ENCODE assay signal across 16 cellular contexts in genomic region chr6:167648506-167649278, GRCh38.
DNase-seq lines count a peak whose midpoint lies in the region; ATAC-seq and TF ChIP-seq lines count a peak whose summit lies in the region.
"Had no signal": no experiment of that assay in that cellular context is flagged by ENCODE, and none has a peak within 500 bp of the region (broad histone marks: within the 10 kb centered on the region; RNA-seq: fewer than 3 reads in every experiment).

No MANE protein-coding gene starts in this region.

- H3K27me3 ChIP-seq in neural progenitor cell: no peaks in the 10 kb centered on the region
- H3K27me3 ChIP-seq: BE2C had no signal

- H3K27ac Mint-ChIP-seq in neural progenitor cell: peak overlapping the region; percentile 99
- H3K27ac Mint-ChIP-seq: CD14-positive monocyte; CD8-positive, alpha-beta T cell had no signal

- no peaks in the 10 kb centered on the region for H3K36me3 Mint-ChIP-seq in neural progenitor cell
- H3K36me3 Mint-ChIP-seq: CD14-positive monocyte; CD8-positive, alpha-beta T cell had no signal

- no peak overlapping the region for H2AFZ ChIP-seq in neural progenitor cell (replicated peaks)

- H3K4me3 ChIP-seq in neural progenitor cell: no peak overlapping the region
- H3K4me3 ChIP-seq: A549 had no signal

- peaks cover 13% of the 10 kb centered on the region for H3F3A ChIP-seq in neural progenitor cell (ENCODE audit: low read depth)

- H3K36me3 ChIP-seq in neural progenitor cell: no peaks in the 10 kb centered on the region
- H3K36me3 ChIP-seq: BE2C had no signal

- TF ChIP-seq CTCF in neural progenitor cell (IDR thresholded peaks at IDR 0.05): no peak

- peak; percentile 78 for ATAC-seq in left lobe of liver
- no peak for ATAC-seq in GM21717 (IDR thresholded peaks at IDR 0.05; ENCODE audit: unreplicated experiment)
- ATAC-seq: A549; CD8-positive, alpha-beta T cell had no signal

- no peak overlapping the region for H3K4me2 ChIP-seq in neural progenitor cell
- H3K4me2 ChIP-seq: A549 had no signal

- no peak overlapping the region for H3K4me3 Mint-ChIP-seq in neural progenitor cell
- H3K4me3 Mint-ChIP-seq: CD14-positive monocyte; CD8-positive, alpha-beta T cell had no signal

- no peaks in the 10 kb centered on the region for H3K79me2 ChIP-seq in neural progenitor cell (ENCODE audit: low read depth)

- DNase-seq in dermis microvascular lymphatic vessel endothelial cell (ENCODE audit: low read depth in 2 of 2) (peak; percentile 62 to 69), left lobe of liver (ENCODE audit: low spot score) (peak; percentile 68), neural progenitor cell (ENCODE audit: low spot score) (no peak), DMS79 (lab: John Stamatoyannopoulos, UW) (no peak)
- no peak for DNase-seq in stimulated activated CD4-positive, alpha-beta T cell treated with anti-CD3 and anti-CD28 coated beads, Interleukin-1b, Interleukin-23, amount 100 ng/mL, for 48 hours
- DNase-seq: BE2C; CD8-positive, alpha-beta T cell; COR-L47; DMS153; DND-41; GF-D8; H7 had no signal

- H3K4me1 Mint-ChIP-seq in neural progenitor cell: peaks cover 45% of the 10 kb centered on the region
- H3K4me1 Mint-ChIP-seq: CD14-positive monocyte had no signal

- H3K9me3 Mint-ChIP-seq in neural progenitor cell: peaks cover 13% of the 10 kb centered on the region
- H3K9me3 Mint-ChIP-seq: CD8-positive, alpha-beta T cell had no signal

- no peak overlapping the region for H3K9ac ChIP-seq in neural progenitor cell

- no peaks in the 10 kb centered on the region for H4K20me1 ChIP-seq in neural progenitor cell (ENCODE audit: low read depth)

- peaks cover 6% of the 10 kb centered on the region for H3K27me3 Mint-ChIP-seq in neural progenitor cell (ENCODE audit: insufficient read depth, low read depth)

- no peaks in the 10 kb centered on the region for H3K9me3 ChIP-seq in neural progenitor cell (ENCODE audit: low read depth)
- H3K9me3 ChIP-seq: A549, BE2C had no signal

- H3K4me1 ChIP-seq in neural progenitor cell: peaks cover 24% of the 10 kb centered on the region
- H3K4me1 ChIP-seq: A549, BE2C had no signal

- no peak overlapping the region for H3K27ac ChIP-seq in neural progenitor cell
- H3K27ac ChIP-seq: A549, HL-60 had no signal

Comparison
In these comparisons a context has a peak if more than half of its experiments do, and no peak if none do; other contexts are left out.
1. DNase-seq: peak in dermis microvascular lymphatic vessel endothelial cell (2 of 2) and left lobe of liver (single experiment); none in neural progenitor cell (single experiment), DMS79 (single experiment) and stimulated activated CD4-positive, alpha-beta T cell treated with anti-CD3 and anti-CD28 coated beads, Interleukin-1b, Interleukin-23, amount 100 ng/mL, for 48 hours (single experiment).